8 cellular contexts compared by ENCODE assay signal in genomic region chr12:121295746-121296617, GRCh38. TPM values are rescaled to one million over a fixed set of nuclear protein-coding genes. Genes with fewer than 3 reads are reported as not detected.
DNase-seq lines count a peak whose midpoint lies in the region; ATAC-seq and TF ChIP-seq lines count a peak whose summit lies in the region.

No MANE protein-coding gene starts in this region.

- H3K9me3 ChIP-seq in NT2/D1 (ENCODE audit: insufficient read depth, low read length) (no peaks in the 10 kb centered on the region), ascending aorta (no peaks in the 10 kb centered on the region), iPS-18a (ENCODE audit: control insufficient read depth, low read depth, low read length) (no peaks in the 10 kb centered on the region), spleen (no peaks in the 10 kb centered on the region)

- H3K4me1 ChIP-seq in NT2/D1 (ENCODE audit: insufficient read depth, insufficient read length) (no peaks in the 10 kb centered on the region), ascending aorta (peaks cover 0 to 18% of the 10 kb centered on the region in 2 donors), iPS-18a (ENCODE audit: control insufficient read depth, low read depth, low read length) (no peaks in the 10 kb centered on the region), spleen (peaks cover 23 to 81% (median 63%) of the 10 kb centered on the region in 6 donors)

- TF ChIP-seq POLR2A in spleen (IDR thresholded peaks at IDR 0.05): no peak

- intact Hi-C loops in ascending aorta (cut with DNase I): loop anchor here (1.0 kb wide), 1 partner anchor 103 kb away; no protein-coding TSS in a partner anchor
- intact Hi-C loops in spleen (cut with DNase I; ENCODE audit: low total_unique reads): no loop called here

- DNase-seq in NCI-H82 (lab: John Stamatoyannopoulos, UW) (peak; percentile 59), NCI-H82 treated with DMSO at 0.1 percent for 48 hours (lab: John Stamatoyannopoulos, UW; ENCODE audit: unreplicated experiment) (no peak), NT2/D1 (ENCODE audit: low read depth, low spot score) (no peak), ascending aorta (ENCODE audit: low spot score in 2 of 2) (peak in 1 of 2 donors; percentile 71), spleen (peak; percentile 85), NCI-H2029 treated with DMSO at 0.1 percent for 48 hours (lab: John Stamatoyannopoulos, UW) (no peak)

- peak overlapping the region; percentile 92 for H3K9ac ChIP-seq in NT2/D1 (ENCODE audit: insufficient read length, low read depth)
- H3K9ac ChIP-seq in iPS-18a (ENCODE audit: low read length): peak overlapping the region; percentile 67

- H3K36me3 ChIP-seq in NT2/D1 (ENCODE audit: insufficient read depth, insufficient read length, low read length) (peaks cover 12% of the 10 kb centered on the region), ascending aorta (peaks cover 0 to 4% of the 10 kb centered on the region in 2 donors), iPS-18a (ENCODE audit: control insufficient read depth, low read depth, low read length) (no peaks in the 10 kb centered on the region), spleen (peaks cover 0 to 21% (median 2%) of the 10 kb centered on the region in 6 donors)

- H3K4me3 ChIP-seq in NT2/D1 (ENCODE audit: insufficient read length, low read depth): peak overlapping the region; percentile 87
- peak overlapping the region; percentile 89 to 99 for H3K4me3 ChIP-seq in ascending aorta
- H3K4me3 ChIP-seq in iPS-18a (ENCODE audit: low read length): peak overlapping the region; percentile 52
- H3K4me3 ChIP-seq in spleen: peak overlapping the region; percentile 72 to 99 (median 91)

- WGBS in spleen, 5 donors: 0 to 1% (median 0%) methylated on average over 19 to 55 of the region's 55 CpGs

- H3K27ac ChIP-seq in ascending aorta (peak overlapping the region; percentile 65 to 83), iPS-18a (ENCODE audit: low read length) (no peak overlapping the region), spleen (peak overlapping the region; percentile 91 to 97 (median 92))

- peak; percentile 35 for ATAC-seq in HG02642 (IDR thresholded peaks at IDR 0.05; ENCODE audit: poor library complexity, unreplicated experiment)

- TF ChIP-seq CTCF in ascending aorta (IDR thresholded peaks at IDR 0.05): no peak
- TF ChIP-seq CTCF in spleen (IDR thresholded peaks at IDR 0.05 in 8 of 11, conservative IDR thresholded peaks at IDR 0.05 in 3 of 11): peak in 1 of 11 experiments; percentile 17

- H3K27me3 ChIP-seq in NT2/D1 (ENCODE audit: insufficient read depth, insufficient read length) (peaks cover 4% of the 10 kb centered on the region), ascending aorta (no peaks in the 10 kb centered on the region), iPS-18a (ENCODE audit: control insufficient read depth, insufficient read depth, low read length) (no peaks in the 10 kb centered on the region), spleen (replicated peaks in 1 of 7) (no peaks in the 10 kb centered on the region)

RNA-seq across cellular contexts. Expression of gene CAMKK2, which starts 0.5 kb away (rescaled TPM):
- total RNA-seq in ascending aorta (36.9 TPM), spleen (10 to 100 TPM; 52.3 to 90.1 (median 81.2) TPM)
- polyA plus RNA-seq in spleen: 10 to 100 TPM; 13.6 to 34.3 (median 14.2) TPM

RNA-seq across cellular contexts. Expression of gene ANAPC5, which starts 56.2 kb away (rescaled TPM):
- total RNA-seq in ascending aorta (58.8 TPM), spleen (100 to 1,000 TPM in 6 of 7 donors, 10 to 100 TPM in 1; 97.5 to 162 (median 139) TPM)
- polyA plus RNA-seq in spleen: 100 to 1,000 TPM; 117 to 185 (median 145) TPM

Comparison
In these comparisons a context has a peak if more than half of its experiments do, and no peak if none do; other contexts are left out.
1. DNase-seq: peak in NCI-H82 (single experiment) and spleen (single experiment); none in NCI-H82 treated with DMSO at 0.1 percent for 48 hours (single experiment), NT2/D1 (single experiment) and NCI-H2029 treated with DMSO at 0.1 percent for 48 hours (single experiment).
2. Peak in every context shown above with its lines, with median percentiles within 50 percentile points of each other: H3K4me3 ChIP-seq.